23 cellular contexts compared by ENCODE assay signal in genomic region chr18:23568739-23569138, GRCh38.
"Had no signal": no experiment of that assay in that cellular context is flagged by ENCODE, and none has a peak within 500 bp of the region (broad histone marks: within the 10 kb centered on the region; RNA-seq: fewer than 3 reads in every experiment).

No MANE protein-coding gene starts in this region.

- H3K27me3 ChIP-seq: right atrium auricular region, tibial artery had no signal

- H3K4me1 ChIP-seq: tibial artery had no signal

- H3K4me3 Mint-ChIP-seq: activated naive CD8-positive, alpha-beta T cell treated with anti-CD3 and anti-CD28 coated beads, Interleukin-2, amount 10 ng/mL, durations not matched to agents 7 days and 5 days; activated T-cell treated with anti-CD3 and anti-CD28 coated beads, Interleukin-2, amount 50 U/mL, for 4 hours; endodermal cell; naive thymus-derived CD4-positive, alpha-beta T cell; stimulated activated naive CD8-positive, alpha-beta T cell treated with anti-CD3 and anti-CD28 coated beads, Interleukin-15, Interleukin-2, amounts not matched to agents 100 ng/mL and 50 ng/mL, for 24 hours; T-cell; T-helper 2 cell treated with Interferon-gamma antibody and Interleukin-4, amounts not matched to agents 5 μg/mL and 100 μg/mL, for 36 hours had no signal

- H3K4me3 ChIP-seq: coronary artery, lower lobe of right lung, psoas muscle, right atrium auricular region, tibial artery had no signal

- H3K27ac Mint-ChIP-seq: activated naive CD8-positive, alpha-beta T cell treated with anti-CD3 and anti-CD28 coated beads, Interleukin-2, amount 10 ng/mL, durations not matched to agents 7 days and 5 days; endodermal cell; stimulated activated naive CD8-positive, alpha-beta T cell treated with anti-CD3 and anti-CD28 coated beads, Interleukin-15, Interleukin-2, amounts not matched to agents 100 ng/mL and 50 ng/mL, for 24 hours; T-helper 2 cell treated with Interferon-gamma antibody and Interleukin-4, amounts not matched to agents 5 μg/mL and 100 μg/mL, for 36 hours had no signal

- DNase-seq: activated CD4-positive, alpha-beta T cell treated with anti-CD3 and anti-CD28 coated beads for 1 hour; activated CD8-positive, alpha-beta memory T cell treated with anti-CD3 and anti-CD28 coated beads for 24 hours; activated CD8-positive, alpha-beta memory T cell treated with anti-CD3 and anti-CD28 coated beads, Interleukin-2, amount 50 U/mL, for 4 hours; activated naive CD4-positive, alpha-beta T cell treated with Interleukin-2 at 50 U/mL for 16 hours; activated naive CD8-positive, alpha-beta T cell treated with anti-CD3 and anti-CD28 coated beads, Interleukin-2, amount 10 ng/mL, durations not matched to agents 7 days and 5 days; activated T-cell treated with anti-CD3 and anti-CD28 coated beads, Interleukin-2, amount 50 U/mL, for 4 hours; amniotic stem cell; cerebellar nuclear complex; endodermal cell; foreskin fibroblast; lower lobe of right lung; naive thymus-derived CD4-positive, alpha-beta T cell; psoas muscle; stimulated activated CD4-positive, alpha-beta T cell treated with anti-CD3 and anti-CD28 coated beads, Interleukin-12 subunit alpha, Interleukin-12 subunit beta, amount 100 ng/mL, for 4 hours; stimulated activated CD4-positive, alpha-beta T cell treated with anti-CD3 and anti-CD28 coated beads, Interleukin-4, amount 100 ng/mL, for 4 hours; T-cell; tibial artery had no signal

- H3K9me3 Mint-ChIP-seq: activated naive CD8-positive, alpha-beta T cell treated with anti-CD3 and anti-CD28 coated beads, Interleukin-2, amount 10 ng/mL, durations not matched to agents 7 days and 5 days; activated T-cell treated with anti-CD3 and anti-CD28 coated beads, Interleukin-2, amount 50 U/mL, for 4 hours; endodermal cell; stimulated activated naive CD8-positive, alpha-beta T cell treated with anti-CD3 and anti-CD28 coated beads, Interleukin-15, Interleukin-2, amounts not matched to agents 100 ng/mL and 50 ng/mL, for 24 hours; T-cell; T-helper 2 cell treated with Interferon-gamma antibody and Interleukin-4, amounts not matched to agents 5 μg/mL and 100 μg/mL, for 36 hours had no signal

- ATAC-seq: activated T-cell treated with anti-CD3 and anti-CD28 coated beads, Interleukin-2, amount 50 U/mL, for 4 hours; left lobe of liver; lower lobe of right lung; naive thymus-derived CD4-positive, alpha-beta T cell; psoas muscle; T-cell had no signal

- H3K27ac ChIP-seq: coronary artery, epithelial cell of prostate, lower lobe of right lung, psoas muscle, right atrium auricular region, tibial artery had no signal

- H3K9me3 ChIP-seq: lower lobe of right lung, psoas muscle, right atrium auricular region, tibial artery had no signal

- H3K27me3 Mint-ChIP-seq: activated naive CD8-positive, alpha-beta T cell treated with anti-CD3 and anti-CD28 coated beads, Interleukin-2, amount 10 ng/mL, durations not matched to agents 7 days and 5 days; naive thymus-derived CD4-positive, alpha-beta T cell; stimulated activated naive CD8-positive, alpha-beta T cell treated with anti-CD3 and anti-CD28 coated beads, Interleukin-15, Interleukin-2, amounts not matched to agents 100 ng/mL and 50 ng/mL, for 24 hours; T-cell had no signal
